12 cellular contexts compared by ENCODE assay signal in genomic region chr2:127623388-127624320, GRCh38. TPM values are rescaled to one million over a fixed set of nuclear protein-coding genes. Genes with fewer than 3 reads are reported as not detected.
DNase-seq lines count a peak whose midpoint lies in the region; FAIRE-seq and TF ChIP-seq lines count a peak whose summit lies in the region.
"Had no signal": no experiment of that assay in that cellular context is flagged by ENCODE, and none has a peak within 500 bp of the region (broad histone marks: within the 10 kb centered on the region; RNA-seq: fewer than 3 reads in every experiment).

No MANE protein-coding gene starts in this region.

- no peaks in the 10 kb centered on the region for H4K20me1 ChIP-seq in mammary epithelial cell (ENCODE audit: insufficient read depth, low read length)

- no peak overlapping the region for H3K4me2 ChIP-seq in mammary epithelial cell (ENCODE audit: insufficient read depth, low read depth, low read length)
- H3K4me2 ChIP-seq: neural progenitor cell had no signal

- no peak overlapping the region for H3K4me3 Mint-ChIP-seq in MCF 10A (ENCODE audit: unreplicated experiment)
- H3K4me3 Mint-ChIP-seq: activated T-cell treated with anti-CD3 and anti-CD28 coated beads, Interleukin-2, amount 50 U/mL, for 4 hours; neural progenitor cell had no signal

- TF ChIP-seq CTCF in MCF 10A (IDR thresholded peaks at IDR 0.05; ENCODE audit: unreplicated experiment): no peak
- TF ChIP-seq CTCF in mammary epithelial cell (conservative IDR thresholded peaks at IDR 0.05 in 1 of 2, IDR thresholded peaks at IDR 0.05 in 1 of 2; ENCODE audit: extremely low read depth in 1 of 2, insufficient read depth in 1 of 2, low read depth in 1 of 2, low read length in 2 of 2): no peak
- no peak for TF ChIP-seq CTCF in fibroblast of pulmonary artery (IDR thresholded peaks at IDR 0.05; ENCODE audit: low read length, missing control alignments)
- no peak for TF ChIP-seq CTCF in thyroid gland (IDR thresholded peaks at IDR 0.05)

- H3K79me2 ChIP-seq in mammary epithelial cell (ENCODE audit: insufficient read depth, low read length): no peaks in the 10 kb centered on the region

- H3K4me1 Mint-ChIP-seq in MCF 10A (ENCODE audit: insufficient read depth, unreplicated experiment): peaks cover 17% of the 10 kb centered on the region

- dilution Hi-C loops in mammary epithelial cell (cut with HindIII; ENCODE audit: low sequenced_read_pairs): no loop called here

- no peaks in the 10 kb centered on the region for H3K27me3 ChIP-seq in mammary epithelial cell (ENCODE audit: insufficient read depth, low read length)
- no peaks in the 10 kb centered on the region for H3K27me3 ChIP-seq in thyroid gland
- H3K27me3 ChIP-seq: neural progenitor cell had no signal

- CTCF ChIA-PET in MCF 10A (lab: Yijun Ruan, JAX): no interaction called here
- CTCF ChIA-PET in mammary epithelial cell (lab: Charles Lee; ENCODE audit: low non-redundant PET): no interaction called here

- POLR2A ChIA-PET in MCF 10A (lab: Yijun Ruan, JAX): no interaction called here

- H3K9me3 ChIP-seq in mammary epithelial cell (replicated peaks; ENCODE audit: insufficient read depth, low read length) (no peaks in the 10 kb centered on the region), thyroid gland (no peaks in the 10 kb centered on the region)

- no peak overlapping the region for H2AFZ ChIP-seq in mammary epithelial cell (ENCODE audit: low read depth, low read length)
- H2AFZ ChIP-seq: neural progenitor cell had no signal

- H3K9me3 Mint-ChIP-seq in MCF 10A (ENCODE audit: unreplicated experiment): no peaks in the 10 kb centered on the region
- H3K9me3 Mint-ChIP-seq: activated T-cell treated with anti-CD3 and anti-CD28 coated beads, Interleukin-2, amount 50 U/mL, for 4 hours; neural progenitor cell had no signal

- H3K36me3 ChIP-seq in mammary epithelial cell (ENCODE audit: insufficient read depth, low read length): no peaks in the 10 kb centered on the region
- H3K36me3 ChIP-seq in thyroid gland: no peaks in the 10 kb centered on the region
- H3K36me3 ChIP-seq: neural progenitor cell had no signal

- no peak overlapping the region for H3K27ac Mint-ChIP-seq in MCF 10A (ENCODE audit: low read depth, unreplicated experiment)
- H3K27ac Mint-ChIP-seq: neural progenitor cell had no signal

- H3K4me3 ChIP-seq in mammary epithelial cell (replicated peaks in 1 of 3; ENCODE audit: insufficient read depth in 1 of 3, low read depth in 2 of 3, low read length in 3 of 3): no peak overlapping the region
- H3K4me3 ChIP-seq in fibroblast of pulmonary artery (replicated peaks; ENCODE audit: low read depth, low read length): no peak overlapping the region
- H3K4me3 ChIP-seq in thyroid gland (replicated peaks in 1 of 3): no peak overlapping the region
- H3K4me3 ChIP-seq: neural progenitor cell had no signal

- H3K27ac ChIP-seq in mammary epithelial cell (ENCODE audit: insufficient read depth, low read depth, low read length): no peak overlapping the region
- H3K27ac ChIP-seq in thyroid gland: no peak overlapping the region
- H3K27ac ChIP-seq: neural progenitor cell had no signal

- no peaks in the 10 kb centered on the region for H3K36me3 Mint-ChIP-seq in MCF 10A (ENCODE audit: insufficient read depth, unreplicated experiment)
- H3K36me3 Mint-ChIP-seq: neural progenitor cell had no signal

- 81% methylated on average over 27 of the region's 38 CpGs for WGBS in mammary epithelial cell (ENCODE audit: low coverage, missing lambda C conversion rate)
- WGBS in thyroid gland, 2 donors: 91 to 93% methylated on average over 33 to 38 of the region's 38 CpGs

- DNase-seq in MCF 10A (ENCODE audit: unreplicated experiment) (peak; percentile 51), mammary epithelial cell (no peak), RCC 7860 (ENCODE audit: low spot score) (peak; percentile 38), fibroblast of pulmonary artery (ENCODE audit: low read depth) (peak; percentile 7), ureter (ENCODE audit: low spot score) (peak; percentile 40), thyroid gland (no peak), superior temporal gyrus (ENCODE audit: extremely low spot score) (no peak), amygdala (lab: John Stamatoyannopoulos, UW) (no peak)
- DNase-seq: activated T-cell treated with anti-CD3 and anti-CD28 coated beads, Interleukin-2, amount 50 U/mL, for 4 hours; C1 segment of cervical spinal cord; NCI-H2081 treated with DMSO at 0.1 percent for 48 hours had no signal

- no peaks in the 10 kb centered on the region for H3K27me3 Mint-ChIP-seq in MCF 10A (ENCODE audit: insufficient read depth, unreplicated experiment)

- no peak for FAIRE-seq in RCC 7860 (lab: Jason Lieb, UNC)

- intact Hi-C loops in MCF 10A (cut with micrococcal nuclease) (no loop called here), mammary epithelial cell (cut with micrococcal nuclease) (no loop called here), thyroid gland (cut with DNase I) (no loop called here)

- in situ Hi-C loops in mammary epithelial cell (cut with MboI; ENCODE audit: low sequenced_read_pairs in 2 of 2): no loop called here

- no peak for TF ChIP-seq POLR2A in thyroid gland (IDR thresholded peaks at IDR 0.05)

- BruUV-seq in MCF 10A (replicated peaks; lab: Mats Ljungman, UMichigan) (no TSS peak), mammary epithelial cell (replicated peaks; lab: Mats Ljungman, UMichigan) (no TSS peak)

- no peak overlapping the region for H3K9ac ChIP-seq in mammary epithelial cell (ENCODE audit: insufficient read depth, low read length)
- H3K9ac ChIP-seq: neural progenitor cell had no signal

- no peaks in the 10 kb centered on the region for H3K4me1 ChIP-seq in mammary epithelial cell (ENCODE audit: insufficient read depth, low read length)
- no peaks in the 10 kb centered on the region for H3K4me1 ChIP-seq in thyroid gland
- H3K4me1 ChIP-seq: neural progenitor cell had no signal

RNA-seq across cellular contexts. Expression of gene GPR17, which starts 22.3 kb away (rescaled TPM):
- total RNA-seq in MCF 10A (2022): not detected in 2 replicates
- total RNA-seq in mammary epithelial cell: not detected
- not detected for polyA plus RNA-seq in mammary epithelial cell
- not detected for polyA minus RNA-seq in mammary epithelial cell
- total RNA-seq in ureter: not detected
- not detected for total RNA-seq in thyroid gland
- total RNA-seq: activated T-cell treated with anti-CD3 and anti-CD28 coated beads, Interleukin-2, amount 50 U/mL, for 4 hours had no signal

RNA-seq across cellular contexts. Expression of gene LIMS2, which starts 51.7 kb away (rescaled TPM):
- total RNA-seq in MCF 10A (2022) (not detected in 2 replicates), mammary epithelial cell (1 to 10 TPM in 1 of 2 donors, under 1 TPM in 1; 0.42 to 8.0 TPM), ureter (112 TPM), thyroid gland (10 to 100 TPM in 3 of 4 donors, 1 to 10 TPM in 1; 9.1 to 27.8 (median 14.2) TPM)
- polyA plus RNA-seq in mammary epithelial cell: 0.10 TPM
- not detected for polyA minus RNA-seq in mammary epithelial cell

Comparison
In these comparisons a context has a peak if more than half of its experiments do, and no peak if none do; other contexts are left out.
1. DNase-seq: peak in MCF 10A (single experiment), RCC 7860 (single experiment), fibroblast of pulmonary artery (single experiment) and ureter (single experiment); none in mammary epithelial cell (single experiment), thyroid gland (0 of 2), superior temporal gyrus (single experiment) and amygdala (0 of 56).